Comparison of ENCODE assay signal across 8 cellular contexts in the genomic region with DNA sequence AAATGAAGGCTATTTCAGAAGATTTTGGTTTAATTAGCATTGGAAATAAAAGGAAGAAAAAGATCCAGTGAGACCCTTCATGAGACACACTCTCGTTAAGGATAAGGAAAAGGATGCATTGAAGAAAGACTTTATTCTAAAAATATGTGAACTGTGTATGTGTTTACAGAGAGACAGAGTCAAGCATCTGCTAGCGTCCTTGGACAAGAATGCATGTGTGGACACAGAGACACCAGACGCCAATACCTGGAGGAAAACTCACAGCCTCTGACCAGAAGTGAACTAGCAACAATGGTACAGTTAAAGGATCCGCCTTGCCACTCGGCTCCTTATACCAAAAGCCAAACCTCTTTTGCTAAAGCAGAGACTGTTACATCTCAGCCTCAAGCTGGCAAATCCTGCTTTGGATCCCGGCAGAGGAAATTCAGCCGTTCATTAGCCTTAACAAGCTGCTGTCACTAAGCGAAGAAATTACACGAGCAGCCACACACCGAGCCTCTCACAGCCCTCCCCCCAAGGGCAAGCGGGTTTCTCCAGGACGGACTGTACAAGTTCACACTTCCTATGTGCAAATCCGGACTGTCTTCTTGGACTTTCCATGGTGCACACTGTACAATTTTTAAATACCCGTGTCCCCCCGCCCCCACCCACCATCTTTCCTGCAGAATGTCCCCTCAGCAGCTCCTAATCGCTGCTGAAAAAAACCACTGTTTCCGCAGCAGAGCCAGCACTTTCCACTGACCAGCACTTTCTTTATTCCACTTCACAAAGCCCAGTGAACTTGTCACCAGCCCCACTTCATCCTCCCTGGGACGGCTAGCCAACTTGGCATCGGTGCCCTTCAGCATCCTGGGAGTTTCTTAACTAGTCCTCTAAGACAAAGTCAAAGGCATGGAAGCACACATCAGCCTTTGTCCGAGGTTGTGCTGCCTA. TPM values are rescaled to one million over a fixed set of nuclear protein-coding genes. Genes with fewer than 3 reads are reported as not detected.
A peak's percentile ranks its signal among the peaks of the same experiment; 100 is the strongest.
DNase-seq lines count a peak whose midpoint lies in the region; ATAC-seq and TF ChIP-seq lines count a peak whose summit lies in the region.

No MANE protein-coding gene starts in this region.

- H3K36me3 ChIP-seq in DND-41 (ENCODE audit: insufficient read depth, low read length) (no peaks in the 10 kb centered on the region), MG63 (peaks cover 9% of the 10 kb centered on the region), right atrium auricular region (no peaks in the 10 kb centered on the region)

- intact Hi-C loops in posterior vena cava (cut with DNase I), result loop anchor here (5.0 to 10.0 kb wide), 4 partner anchors 91 to 359 kb away; no protein-coding TSS in a partner anchor

- H3K4me3 ChIP-seq in DND-41 (ENCODE audit: low read depth in 1 of 2, low read length in 2 of 2) (peak overlapping the region in 1 of 2 experiments; percentile 67; a peak in 2 of 4 replicates), MG63 (peak overlapping the region; percentile 74), right atrium auricular region (peak overlapping the region; percentile 61 to 85)

- H4K20me1 ChIP-seq in DND-41 (ENCODE audit: insufficient read depth, low read length), result peaks cover 8% of the 10 kb centered on the region; the same call in 1 of the 2 replicates

- H3K4me1 ChIP-seq in DND-41 (ENCODE audit: insufficient read depth, low read length) (peaks cover 30% of the 10 kb centered on the region), right atrium auricular region (peaks cover 0 to 51% of the 10 kb centered on the region in 2 donors)

- ATAC-seq in DND-41 (ENCODE audit: insufficient read depth, low read depth) (no peak), HG03342 (IDR thresholded peaks at IDR 0.05; ENCODE audit: unreplicated experiment) (no peak), HG02763 (IDR thresholded peaks at IDR 0.05; ENCODE audit: unreplicated experiment) (no peak), HG03378 (IDR thresholded peaks at IDR 0.05; ENCODE audit: unreplicated experiment) (no peak)

- H3K27ac ChIP-seq in DND-41 (ENCODE audit: low read length), result no peak overlapping the region
- H3K27ac ChIP-seq in right atrium auricular region, result peak overlapping the region; percentile 100

- DNase-seq in DND-41, result no peak
- peak; percentile 38 for DNase-seq in MG63
- DNase-seq in amygdala (lab: John Stamatoyannopoulos, UW), result peak in 51 of 56 donors; percentile 14 to 87 (median 58)
- DNase-seq in right atrium auricular region (ENCODE audit: low spot score), result peak; percentile 80
- DNase-seq in posterior vena cava (ENCODE audit: low spot score), result peak; percentile 88

- H3K27me3 ChIP-seq in DND-41 (ENCODE audit: insufficient read depth, low read length, poor library complexity) (peaks cover 44% of the 10 kb centered on the region), MG63 (no peaks in the 10 kb centered on the region), right atrium auricular region (no peaks in the 10 kb centered on the region)

- H2AFZ ChIP-seq in DND-41 (ENCODE audit: low read depth, low read length), result no peak overlapping the region

- H3K9me3 ChIP-seq in DND-41 (ENCODE audit: insufficient read depth, low read length, severe bottlenecking) (no peaks in the 10 kb centered on the region), MG63 (no peaks in the 10 kb centered on the region), right atrium auricular region (no peaks in the 10 kb centered on the region)

- no peak for TF ChIP-seq CTCF in DND-41 (IDR thresholded peaks at IDR 0.05; ENCODE audit: borderline replicate concordance, extremely low read depth, low read length, poor library complexity, severe bottlenecking)
- TF ChIP-seq CTCF in right atrium auricular region (IDR thresholded peaks at IDR 0.05), result no peak

- H3K4me2 ChIP-seq in DND-41 (ENCODE audit: insufficient read depth, low read length), result peak overlapping the region; percentile 81

- no peaks in the 10 kb centered on the region for H3K79me2 ChIP-seq in DND-41 (ENCODE audit: insufficient read depth, low read length)

- no peak overlapping the region for H3K9ac ChIP-seq in DND-41 (ENCODE audit: low read depth, low read length)

RNA-seq across cellular contexts. Expression of gene KLF7, which starts 1.7 kb away (rescaled TPM):
- total RNA-seq in MG63 (2014; rRNA removed; shearing (Covaris generic); ENCODE audit: low replicate concordance), result 6.0 and 7.2 TPM in 2 replicates
- 10 to 100 TPM; 13.5 to 29.9 TPM for total RNA-seq in right atrium auricular region
- total RNA-seq in posterior vena cava, result 10 to 100 TPM; 64.2 to 64.5 TPM
